Comparison of ENCODE assay signal across 13 cellular contexts in genomic region chr9:133786371-133786753, GRCh38. TPM values are rescaled to one million over a fixed set of nuclear protein-coding genes. Genes with fewer than 3 reads are reported as not detected.
A peak's percentile ranks its signal among the peaks of the same experiment; 100 is the strongest.
DNase-seq lines count a peak whose midpoint lies in the region; ATAC-seq and TF ChIP-seq lines count a peak whose summit lies in the region.
"Had no signal": no experiment of that assay in that cellular context is flagged by ENCODE, and none has a peak within 500 bp of the region (broad histone marks: within the 10 kb centered on the region; RNA-seq: fewer than 3 reads in every experiment).

No MANE protein-coding gene starts in this region.

- 94 to 95% methylated on average over 10 to 11 of the region's 11 CpGs for WGBS in thyroid gland, 2 donors

- H3K36me3 ChIP-seq in OCI-LY3 (replicated peaks; ENCODE audit: low read depth, low read length) = peaks cover 46% of the 10 kb centered on the region
- H3K36me3 ChIP-seq in thyroid gland = no peaks in the 10 kb centered on the region

- POLR2A ChIA-PET in activated CD4-positive, alpha-beta memory T cell treated with anti-CD3 and anti-CD28 coated beads, Interleukin-2, amount 10 ng/mL, durations not matched to agents 7 days and 5 days (lab: Charles Lee) = no interaction called here

- H3K36me3 Mint-ChIP-seq in progenitor cell of endocrine pancreas (ENCODE audit: insufficient read depth) = peaks cover 18% of the 10 kb centered on the region
- H3K36me3 Mint-ChIP-seq in activated CD4-positive, alpha-beta memory T cell treated with anti-CD3 and anti-CD28 coated beads, Interleukin-2, amount 10 ng/mL, durations not matched to agents 7 days and 5 days (ENCODE audit: low read depth) = no peaks in the 10 kb centered on the region
- H3K36me3 Mint-ChIP-seq: activated naive CD8-positive, alpha-beta T cell had no signal

- H3K27me3 ChIP-seq in OCI-LY3 (ENCODE audit: low read depth, low read length) (no peaks in the 10 kb centered on the region), thyroid gland (no peaks in the 10 kb centered on the region)

- no peak for TF ChIP-seq POLR2A in thyroid gland (IDR thresholded peaks at IDR 0.05)

- H3K4me1 Mint-ChIP-seq in progenitor cell of endocrine pancreas (ENCODE audit: low read depth) = peaks cover 8% of the 10 kb centered on the region
- peaks cover 10% of the 10 kb centered on the region for H3K4me1 Mint-ChIP-seq in activated CD4-positive, alpha-beta memory T cell treated with anti-CD3 and anti-CD28 coated beads, Interleukin-2, amount 10 ng/mL, durations not matched to agents 7 days and 5 days

- CTCF ChIA-PET in activated CD4-positive, alpha-beta memory T cell treated with anti-CD3 and anti-CD28 coated beads, Interleukin-2, amount 10 ng/mL, durations not matched to agents 7 days and 5 days (lab: Charles Lee) = interaction anchor here (1.6 kb wide), 1 partner anchor 209 kb away, joined by 4 read pairs; no protein-coding TSS in a partner anchor

- H4K20me1 ChIP-seq in OCI-LY3 (ENCODE audit: insufficient read depth, low read length) = peaks cover 21% of the 10 kb centered on the region

- H2AFZ ChIP-seq in OCI-LY3 (ENCODE audit: low read depth, low read length) = no peak overlapping the region

- no peak overlapping the region for H3K4me3 Mint-ChIP-seq in progenitor cell of endocrine pancreas (ENCODE audit: low read depth)
- no peak overlapping the region for H3K4me3 Mint-ChIP-seq in activated CD4-positive, alpha-beta memory T cell treated with anti-CD3 and anti-CD28 coated beads, Interleukin-2, amount 10 ng/mL, durations not matched to agents 7 days and 5 days
- H3K4me3 Mint-ChIP-seq: activated naive CD8-positive, alpha-beta T cell had no signal

- H3K4me1 ChIP-seq in OCI-LY3 (ENCODE audit: low read length) (peaks cover 35% of the 10 kb centered on the region), thyroid gland (peaks cover 10 to 26% of the 10 kb centered on the region in 2 donors)

- H3K4me2 ChIP-seq in OCI-LY3 (ENCODE audit: low read length) = peak overlapping the region; percentile 92

- peak overlapping the region; percentile 41 for H3K9ac ChIP-seq in OCI-LY3 (ENCODE audit: low read length)

- H3K27ac ChIP-seq in OCI-LY3 (ENCODE audit: low read length) (peak overlapping the region; percentile 47), thyroid gland (no peak overlapping the region)
- H3K27ac ChIP-seq: coronary artery had no signal

- H3K27me3 Mint-ChIP-seq in progenitor cell of endocrine pancreas = no peaks in the 10 kb centered on the region
- H3K27me3 Mint-ChIP-seq in activated CD4-positive, alpha-beta memory T cell treated with anti-CD3 and anti-CD28 coated beads, Interleukin-2, amount 10 ng/mL, durations not matched to agents 7 days and 5 days = no peaks in the 10 kb centered on the region
- H3K27me3 Mint-ChIP-seq: activated naive CD8-positive, alpha-beta T cell had no signal

- intact Hi-C loops in thyroid gland (cut with DNase I) = no loop called here

- H3K4me3 ChIP-seq in OCI-LY3 (ENCODE audit: low read length) = peak overlapping the region; percentile 64
- H3K4me3 ChIP-seq in thyroid gland (replicated peaks in 1 of 3) = no peak overlapping the region
- H3K4me3 ChIP-seq: coronary artery had no signal

- TF ChIP-seq CTCF in OCI-LY3 (IDR thresholded peaks at IDR 0.05; ENCODE audit: low read depth, low read length) (no peak), progenitor cell of endocrine pancreas (IDR thresholded peaks at IDR 0.05; ENCODE audit: unreplicated experiment) (no peak), thyroid gland (IDR thresholded peaks at IDR 0.05) (no peak)

- DNase-seq in progenitor cell of endocrine pancreas (ENCODE audit: low spot score, unreplicated experiment) (no peak), thyroid gland (no peak), NCI-H1436 (lab: John Stamatoyannopoulos, UW) (no peak), cerebellum (ENCODE audit: low spot score) (no peak)
- DNase-seq in activated CD4-positive, alpha-beta memory T cell treated with anti-CD3 and anti-CD28 coated beads, Interleukin-2, amount 10 ng/mL, durations not matched to agents 7 days and 5 days = no peak
- DNase-seq: COR-L47, NCI-H187 treated with DMSO at 0.1 percent for 48 hours, PC-3 had no signal

- ATAC-seq in GM18502 (IDR thresholded peaks at IDR 0.05; ENCODE audit: poor library complexity, unreplicated experiment) (peak; percentile 46), GM21786 (IDR thresholded peaks at IDR 0.05; ENCODE audit: unreplicated experiment) (peak; percentile 42)
- ATAC-seq: PC-3 had no signal

- no peaks in the 10 kb centered on the region for H3K9me3 Mint-ChIP-seq in progenitor cell of endocrine pancreas (ENCODE audit: low read depth)
- no peaks in the 10 kb centered on the region for H3K9me3 Mint-ChIP-seq in activated CD4-positive, alpha-beta memory T cell treated with anti-CD3 and anti-CD28 coated beads, Interleukin-2, amount 10 ng/mL, durations not matched to agents 7 days and 5 days

- H3K27ac Mint-ChIP-seq in progenitor cell of endocrine pancreas = peak overlapping the region; percentile 49
- no peak overlapping the region for H3K27ac Mint-ChIP-seq in activated CD4-positive, alpha-beta memory T cell treated with anti-CD3 and anti-CD28 coated beads, Interleukin-2, amount 10 ng/mL, durations not matched to agents 7 days and 5 days
- H3K27ac Mint-ChIP-seq: activated naive CD8-positive, alpha-beta T cell had no signal

- no peaks in the 10 kb centered on the region for H3K9me3 ChIP-seq in OCI-LY3 (ENCODE audit: insufficient read depth, low read length)
- H3K9me3 ChIP-seq in thyroid gland = no peaks in the 10 kb centered on the region

- no peaks in the 10 kb centered on the region for H3K79me2 ChIP-seq in OCI-LY3 (ENCODE audit: low read length)

RNA-seq across cellular contexts. Expression of gene SARDH, which starts 48.2 kb away (rescaled TPM):
- total RNA-seq in progenitor cell of endocrine pancreas (4.2 and 5.1 TPM in 2 replicates), thyroid gland (1 to 10 TPM in 3 of 4 donors, not detected in 1; 2.2 to 6.2 (median 3.3) TPM), cerebellum (4.2 TPM)
- total RNA-seq in activated CD4-positive, alpha-beta memory T cell treated with anti-CD3 and anti-CD28 coated beads, Interleukin-2, amount 10 ng/mL, durations not matched to agents 7 days and 5 days = under 1 TPM; 0.50 to 0.88 TPM
